24 cellular contexts compared by ENCODE assay signal in the genomic region with DNA sequence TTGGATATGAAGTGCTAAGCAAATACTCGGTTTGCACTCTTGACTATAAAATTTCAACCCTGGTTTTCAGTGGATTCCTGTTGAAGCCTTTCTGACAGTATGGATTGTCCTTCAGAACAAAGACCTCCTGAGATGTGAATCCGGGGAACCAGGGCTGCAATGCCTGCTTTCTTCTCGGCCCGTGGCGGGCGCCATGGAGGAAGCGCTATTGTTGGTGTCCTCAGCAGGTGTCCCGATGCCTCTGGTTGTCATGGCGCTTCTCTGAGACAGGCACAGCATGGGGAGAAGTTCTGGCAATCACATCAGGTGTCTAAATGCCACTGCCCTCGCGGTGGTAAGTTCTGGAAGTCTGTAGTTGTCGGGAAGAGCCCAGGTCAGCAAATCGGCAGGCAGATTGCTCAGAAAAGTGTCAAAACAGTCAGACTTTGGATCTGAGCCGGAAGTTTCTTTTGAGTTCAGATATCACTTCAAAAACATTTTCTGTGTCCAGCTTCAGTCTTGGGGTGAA.
"Had no signal": no experiment of that assay in that cellular context is flagged by ENCODE, and none has a peak within 500 bp of the region (broad histone marks: within the 10 kb centered on the region; RNA-seq: fewer than 3 reads in every experiment).

No MANE protein-coding gene starts in this region.

- H3K27ac Mint-ChIP-seq: memory B cell; naive thymus-derived CD4-positive, alpha-beta T cell; nephron progenitor cell; stimulated activated memory B cell treated with anti-CD40 and anti-IgM and Interleukin-4, amounts not matched to agents 10 μg/mL and 1 μg/mL and 100 μg/mL, for 72 hours; type B pancreatic cell had no signal

- DNase-seq: cerebellar nuclear complex; cortex of kidney; effector CD4-positive, alpha-beta T cell; foreskin fibroblast; gastrocnemius medialis; head of caudate nucleus; kidney; midbrain; naive thymus-derived CD4-positive, alpha-beta T cell; nephron progenitor cell; right cardiac atrium; spleen; stimulated activated CD4-positive, alpha-beta T cell treated with anti-CD3 and anti-CD28 coated beads, Interleukin-4, amount 100 ng/mL, for 4 hours; stimulated activated naive CD8-positive, alpha-beta T cell treated with anti-CD3 and anti-CD28 coated beads, Interleukin-15, Interleukin-2, amounts not matched to agents 100 U/mL and 50 U/mL, for 24 hours; substantia nigra; testis had no signal

- H3K4me1 ChIP-seq: gastrocnemius medialis, prostate gland had no signal

- H3K4me1 Mint-ChIP-seq: memory B cell; naive thymus-derived CD4-positive, alpha-beta T cell; stimulated activated memory B cell treated with anti-CD40 and anti-IgM and Interleukin-4, amounts not matched to agents 10 μg/mL and 1 μg/mL and 100 μg/mL, for 72 hours had no signal

- FAIRE-seq: kidney had no signal

- H3K9me3 ChIP-seq: gastrocnemius medialis, prostate gland, testis had no signal

- H3K9me3 Mint-ChIP-seq: nephron progenitor cell; stimulated activated memory B cell treated with anti-CD40 and anti-IgM and Interleukin-4, amounts not matched to agents 10 μg/mL and 1 μg/mL and 100 μg/mL, for 72 hours; type B pancreatic cell had no signal

- H3K27me3 Mint-ChIP-seq: memory B cell; stimulated activated memory B cell treated with anti-CD40 and anti-IgM and Interleukin-4, amounts not matched to agents 10 μg/mL and 1 μg/mL and 100 μg/mL, for 72 hours had no signal

- H3K36me3 ChIP-seq: gastrocnemius medialis, prostate gland, spleen, tibial artery had no signal

- H3K4me3 Mint-ChIP-seq: memory B cell; naive thymus-derived CD4-positive, alpha-beta T cell; nephron progenitor cell; stimulated activated memory B cell treated with anti-CD40 and anti-IgM and Interleukin-4, amounts not matched to agents 10 μg/mL and 1 μg/mL and 100 μg/mL, for 72 hours; type B pancreatic cell had no signal

- H3K27me3 ChIP-seq: testis had no signal

- H3K36me3 Mint-ChIP-seq: memory B cell; stimulated activated memory B cell treated with anti-CD40 and anti-IgM and Interleukin-4, amounts not matched to agents 10 μg/mL and 1 μg/mL and 100 μg/mL, for 72 hours; type B pancreatic cell had no signal

- H3K27ac ChIP-seq: epithelial cell of prostate, gastrocnemius medialis, prostate gland, skin epidermis, spleen, testis, tibial artery had no signal

- H3K4me3 ChIP-seq: gastrocnemius medialis, lung, prostate gland, skin epidermis, spleen, testis, tibial artery had no signal
